Comparison of ENCODE assay signal across 8 cellular contexts in the genomic region with DNA sequence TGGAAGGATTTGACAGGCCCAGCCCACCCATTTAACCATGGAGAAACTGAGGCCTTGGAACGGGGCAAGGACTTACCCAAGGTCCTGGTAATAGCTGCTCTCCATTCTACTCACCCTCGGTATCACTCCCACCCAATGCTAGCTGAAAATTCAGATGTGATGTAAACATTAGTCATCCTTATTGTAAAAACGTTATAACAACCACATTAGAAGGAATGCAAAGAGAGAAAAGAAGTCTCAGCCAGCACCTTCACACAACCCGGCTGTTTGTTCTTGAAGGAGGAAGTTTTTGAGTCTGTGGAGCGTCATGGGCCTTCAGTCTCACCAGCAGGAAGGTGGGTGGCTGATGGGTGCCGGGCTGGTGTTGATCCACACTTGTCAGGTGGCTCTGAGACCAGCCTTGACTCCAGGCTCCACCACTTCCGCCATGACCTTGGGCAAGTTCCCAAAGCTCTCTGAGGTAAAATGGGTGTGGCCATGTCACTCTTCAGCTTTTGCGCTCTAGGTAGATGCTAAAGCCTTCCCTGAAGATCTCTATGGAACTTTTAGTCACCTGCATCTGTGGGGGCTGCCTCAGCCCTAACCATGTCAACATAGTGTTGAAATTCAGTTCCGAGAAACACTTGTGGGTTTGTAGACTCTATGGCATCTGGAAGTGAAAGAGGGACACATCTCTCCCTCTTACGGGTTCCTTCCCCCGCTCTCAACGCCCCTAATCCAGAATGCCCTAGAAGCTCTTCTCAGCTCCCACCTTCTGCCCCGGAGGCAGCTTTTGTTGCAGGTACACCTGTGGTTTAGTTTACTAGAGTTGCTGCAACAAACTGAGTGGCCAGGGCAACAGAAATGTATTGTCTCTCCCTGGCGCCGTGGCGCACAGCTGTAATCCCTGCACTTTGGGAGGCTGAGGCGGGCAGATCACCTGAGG. TPM values are rescaled to one million over a fixed set of nuclear protein-coding genes. Genes with fewer than 3 reads are reported as not detected.
DNase-seq lines count a peak whose midpoint lies in the region; ATAC-seq and TF ChIP-seq lines count a peak whose summit lies in the region.

No MANE protein-coding gene starts in this region.

- H3K9me3 ChIP-seq in OCI-LY7 (ENCODE audit: low read length): no peaks in the 10 kb centered on the region
- no peaks in the 10 kb centered on the region for H3K9me3 ChIP-seq in left lung

- no peak overlapping the region for H3K4me3 ChIP-seq in OCI-LY7 (ENCODE audit: low read depth, low read length, poor library complexity, severe bottlenecking)
- H3K4me3 ChIP-seq in left lung: no peak overlapping the region

- no peak overlapping the region for H3K4me2 ChIP-seq in OCI-LY7 (ENCODE audit: low read length)

- BruUV-seq in OCI-LY7 (replicated peaks; lab: Mats Ljungman, UMichigan): no TSS peak

- POLR2A ChIA-PET in OCI-LY7 (lab: Charles Lee): no interaction called here

- H3K27me3 ChIP-seq in left lung: peaks cover 0 to 11% of the 10 kb centered on the region in 2 donors

- no peaks in the 10 kb centered on the region for H3K9me2 ChIP-seq in OCI-LY7 (ENCODE audit: insufficient read depth, low read length)

- intact Hi-C loops in OCI-LY7 (cut with micrococcal nuclease; ENCODE audit: unreplicated experiment) (no loop called here), left lung (cut with DNase I) (no loop called here)

- no peaks in the 10 kb centered on the region for H3K79me2 ChIP-seq in OCI-LY7 (ENCODE audit: insufficient read depth, low read depth, low read length)

- peaks cover 9% of the 10 kb centered on the region for H3K4me1 ChIP-seq in OCI-LY7 (ENCODE audit: insufficient read depth, low read length, poor library complexity, severe bottlenecking)
- no peaks in the 10 kb centered on the region for H3K4me1 ChIP-seq in left lung

- no peaks in the 10 kb centered on the region for H3K36me3 ChIP-seq in OCI-LY7 (ENCODE audit: insufficient read depth, low read length)
- no peaks in the 10 kb centered on the region for H3K36me3 ChIP-seq in left lung

- H3K4me3 Mint-ChIP-seq in activated T-cell treated with anti-CD3 and anti-CD28 coated beads, Interleukin-2, amount 50 U/mL, for 24 hours: peak overlapping the region; percentile 88
- peak overlapping the region; percentile 72 for H3K4me3 Mint-ChIP-seq in stimulated activated naive CD8-positive, alpha-beta T cell treated with anti-CD3 and anti-CD28 coated beads, Interleukin-15, Interleukin-2, amounts not matched to agents 100 ng/mL and 50 ng/mL, for 24 hours
- H3K4me3 Mint-ChIP-seq in type B pancreatic cell: no peak overlapping the region

- no peaks in the 10 kb centered on the region for H4K20me1 ChIP-seq in OCI-LY7 (ENCODE audit: insufficient read depth, low read length)

- peaks cover 91% of the 10 kb centered on the region for H3K36me3 Mint-ChIP-seq in activated T-cell treated with anti-CD3 and anti-CD28 coated beads, Interleukin-2, amount 50 U/mL, for 24 hours (ENCODE audit: low read depth)
- H3K36me3 Mint-ChIP-seq in stimulated activated naive CD8-positive, alpha-beta T cell treated with anti-CD3 and anti-CD28 coated beads, Interleukin-15, Interleukin-2, amounts not matched to agents 100 ng/mL and 50 ng/mL, for 24 hours (ENCODE audit: low read depth): peaks cover 57% of the 10 kb centered on the region
- H3K36me3 Mint-ChIP-seq in type B pancreatic cell: no peaks in the 10 kb centered on the region

- ATAC-seq in left lung (peak; percentile 54), GM21423 (IDR thresholded peaks at IDR 0.05; ENCODE audit: unreplicated experiment) (no peak)

- no peaks in the 10 kb centered on the region for H3K9me3 Mint-ChIP-seq in activated T-cell treated with anti-CD3 and anti-CD28 coated beads, Interleukin-2, amount 50 U/mL, for 24 hours
- no peaks in the 10 kb centered on the region for H3K9me3 Mint-ChIP-seq in stimulated activated naive CD8-positive, alpha-beta T cell treated with anti-CD3 and anti-CD28 coated beads, Interleukin-15, Interleukin-2, amounts not matched to agents 100 ng/mL and 50 ng/mL, for 24 hours
- H3K9me3 Mint-ChIP-seq in type B pancreatic cell: no peaks in the 10 kb centered on the region

- CTCF ChIA-PET in OCI-LY7 (lab: Charles Lee; ENCODE audit: unreplicated experiment): no interaction called here

- H3K4me1 Mint-ChIP-seq in activated T-cell treated with anti-CD3 and anti-CD28 coated beads, Interleukin-2, amount 50 U/mL, for 24 hours (ENCODE audit: low read depth): peaks cover 93% of the 10 kb centered on the region
- H3K4me1 Mint-ChIP-seq in stimulated activated naive CD8-positive, alpha-beta T cell treated with anti-CD3 and anti-CD28 coated beads, Interleukin-15, Interleukin-2, amounts not matched to agents 100 ng/mL and 50 ng/mL, for 24 hours (ENCODE audit: low read depth): peaks cover 98% of the 10 kb centered on the region
- H3K4me1 Mint-ChIP-seq in type B pancreatic cell (ENCODE audit: unreplicated experiment): no peaks in the 10 kb centered on the region

- H2AFZ ChIP-seq in OCI-LY7 (ENCODE audit: low read length): no peak overlapping the region

- H3K27ac ChIP-seq in OCI-LY7 (ENCODE audit: low read depth, low read length, poor library complexity, severe bottlenecking) (no peak overlapping the region), left lung (no peak overlapping the region)

- TF ChIP-seq CTCF in OCI-LY7 (conservative IDR thresholded peaks at IDR 0.05; ENCODE audit: low read length): no peak
- no peak for TF ChIP-seq CTCF in left lung (IDR thresholded peaks at IDR 0.05)
- no peak for TF ChIP-seq CTCF in type B pancreatic cell (conservative IDR thresholded peaks at IDR 0.05)

- peak overlapping the region; percentile 97 for H3K27ac Mint-ChIP-seq in activated T-cell treated with anti-CD3 and anti-CD28 coated beads, Interleukin-2, amount 50 U/mL, for 24 hours
- peak overlapping the region; percentile 96 for H3K27ac Mint-ChIP-seq in stimulated activated naive CD8-positive, alpha-beta T cell treated with anti-CD3 and anti-CD28 coated beads, Interleukin-15, Interleukin-2, amounts not matched to agents 100 ng/mL and 50 ng/mL, for 24 hours
- H3K27ac Mint-ChIP-seq in type B pancreatic cell: no peak overlapping the region

- DNase-seq in OCI-LY7 (ENCODE audit: low spot score): peak; percentile 18
- peak; percentile 88 for DNase-seq in activated T-cell treated with anti-CD3 and anti-CD28 coated beads, Interleukin-2, amount 50 U/mL, for 24 hours
- peak in 1 of 2 donors; percentile 60 for DNase-seq in left lung
- DNase-seq in COLO668 (lab: John Stamatoyannopoulos, UW; ENCODE audit: unreplicated experiment): no peak
- DNase-seq in NCI-H1092 treated with DMSO at 0.1 percent for 48 hours (lab: John Stamatoyannopoulos, UW): no peak
- DNase-seq in type B pancreatic cell (ENCODE audit: extremely low spot score, unreplicated experiment): no peak

- no peaks in the 10 kb centered on the region for H3K27me3 Mint-ChIP-seq in activated T-cell treated with anti-CD3 and anti-CD28 coated beads, Interleukin-2, amount 50 U/mL, for 24 hours
- H3K27me3 Mint-ChIP-seq in stimulated activated naive CD8-positive, alpha-beta T cell treated with anti-CD3 and anti-CD28 coated beads, Interleukin-15, Interleukin-2, amounts not matched to agents 100 ng/mL and 50 ng/mL, for 24 hours: no peaks in the 10 kb centered on the region
- H3K27me3 Mint-ChIP-seq in type B pancreatic cell: peaks cover 11% of the 10 kb centered on the region

RNA-seq across cellular contexts. Expression of a gene that starts 14.8 kb away (rescaled TPM):
- total RNA-seq in OCI-LY7 (2014; rRNA removed; shearing (Covaris generic)): not detected in 2 replicates
- total RNA-seq in OCI-LY7 (2022) (not detected in 2 replicates), left lung (1 to 10 TPM; 1.7 to 6.3 TPM), type B pancreatic cell (ENCODE audit: low replicate concordance) (0.70 and 1.1 TPM in 2 replicates)

RNA-seq across cellular contexts. Expression of a gene that starts 34.3 kb away (rescaled TPM):
- total RNA-seq in OCI-LY7 (2014; rRNA removed; shearing (Covaris generic)): 7.2 and 12.6 TPM in 2 replicates
- total RNA-seq in OCI-LY7 (2022): 41.4 and 43.9 TPM in 2 replicates
- 10 to 100 TPM; 60.4 to 96.4 TPM for total RNA-seq in left lung
- total RNA-seq in type B pancreatic cell (ENCODE audit: low replicate concordance): 2.3 and 3.5 TPM in 2 replicates

Comparison
In these comparisons a context has a peak if more than half of its experiments do, and no peak if none do; other contexts are left out.
1. DNase-seq: peak in OCI-LY7 (single experiment) and activated T-cell treated with anti-CD3 and anti-CD28 coated beads, Interleukin-2, amount 50 U/mL, for 24 hours (single experiment); none in COLO668 (single experiment), NCI-H1092 treated with DMSO at 0.1 percent for 48 hours (single experiment) and type B pancreatic cell (single experiment).